24 cellular contexts compared by ENCODE assay signal in genomic region chr1:114436799-114437198, GRCh38.
"Had no signal": no experiment of that assay in that cellular context is flagged by ENCODE, and none has a peak within 500 bp of the region (broad histone marks: within the 10 kb centered on the region; RNA-seq: fewer than 3 reads in every experiment).

No MANE protein-coding gene starts in this region.

- FAIRE-seq: endothelial cell of umbilical vein, frontal cortex had no signal

- H3K4me2 ChIP-seq: hepatocyte had no signal

- H3K4me3 ChIP-seq: coronary artery, dorsolateral prefrontal cortex, esophagus muscularis mucosa, gastroesophageal sphincter, heart left ventricle, hepatocyte, left lung, lower lobe of right lung, mucosa of descending colon had no signal

- H3K9me3 Mint-ChIP-seq: immature natural killer cell; naive B cell; naive thymus-derived CD8-positive, alpha-beta T cell had no signal

- H2AFZ ChIP-seq: hepatocyte had no signal

- H3K9me3 ChIP-seq: esophagus muscularis mucosa, gastroesophageal sphincter, left lung, lower lobe of right lung, mucosa of descending colon had no signal

- H3K4me3 Mint-ChIP-seq: immature natural killer cell; mesothelial cell of epicardium; naive B cell; naive thymus-derived CD8-positive, alpha-beta T cell had no signal

- H3K27ac Mint-ChIP-seq: immature natural killer cell; mesothelial cell of epicardium; naive thymus-derived CD8-positive, alpha-beta T cell had no signal

- ATAC-seq: foreskin keratinocyte; gastroesophageal sphincter; heart left ventricle; left cardiac atrium; left lung; left ventricle myocardium superior; lower lobe of right lung; mucosa of descending colon; naive thymus-derived CD8-positive, alpha-beta T cell had no signal

- DNase-seq: dermis blood vessel endothelial cell; dorsolateral prefrontal cortex; effector CD4-positive, alpha-beta T cell; effector memory CD4-positive, alpha-beta T cell; foreskin keratinocyte; heart left ventricle; hypothalamus; immature natural killer cell; islet precursor cell; left cardiac atrium; left lung; left ventricle myocardium superior; lower lobe of right lung; mesenchymal stem cell; mucosa of descending colon; naive B cell; naive thymus-derived CD8-positive, alpha-beta T cell had no signal

- H3K27me3 Mint-ChIP-seq: naive B cell; naive thymus-derived CD8-positive, alpha-beta T cell had no signal

- H3K27ac ChIP-seq: coronary artery, dorsolateral prefrontal cortex, esophagus muscularis mucosa, foreskin keratinocyte, gastroesophageal sphincter, heart left ventricle, hepatocyte, left lung, lower lobe of right lung had no signal

- H3K27me3 ChIP-seq: dorsolateral prefrontal cortex, esophagus muscularis mucosa, foreskin keratinocyte, gastroesophageal sphincter, heart left ventricle, hepatocyte, left lung had no signal

- H3K4me1 ChIP-seq: esophagus muscularis mucosa, foreskin keratinocyte, gastroesophageal sphincter, left lung, lower lobe of right lung had no signal
